In genomic region chr1:220880726-220881506, GRCh38 we compare ENCODE assay signal across 8 cellular contexts. TPM values are rescaled to one million over a fixed set of nuclear protein-coding genes. Genes with fewer than 3 reads are reported as not detected.
DNase-seq lines count a peak whose midpoint lies in the region; ATAC-seq and TF ChIP-seq lines count a peak whose summit lies in the region.

No MANE protein-coding gene starts in this region.

- H3K4me1 ChIP-seq in mesodermal cell (ENCODE audit: control insufficient read depth, insufficient read depth, low read length, poor library complexity, severe bottlenecking) (peaks cover 34% of the 10 kb centered on the region), upper lobe of right lung (peaks cover 21% of the 10 kb centered on the region)

- peak overlapping the region in 55 of 59 donors; percentile 19 to 87 (median 76) for H3K4me3 ChIP-seq in dorsolateral prefrontal cortex
- peak overlapping the region; percentile 59 for H3K4me3 ChIP-seq in mesodermal cell (ENCODE audit: extremely low read depth, insufficient read depth, low read length, poor library complexity, severe bottlenecking)
- peak overlapping the region; percentile 70 for H3K4me3 ChIP-seq in upper lobe of right lung

- intact Hi-C loops in dorsolateral prefrontal cortex (cut with DNase I), result loop anchor here in 1 of 2 donors (10.0 kb wide), 1 partner anchor 1574 kb away; no protein-coding TSS in a partner anchor
- intact Hi-C loops in upper lobe of right lung (cut with DNase I), result loop anchor here (10.0 kb wide), 2 partner anchors 324 to 554 kb away; no protein-coding TSS in a partner anchor

- H3K9me3 ChIP-seq in mesodermal cell (ENCODE audit: control insufficient read depth, low read length) (no peaks in the 10 kb centered on the region), upper lobe of right lung (no peaks in the 10 kb centered on the region)

- H3K36me3 ChIP-seq in mesodermal cell (ENCODE audit: control insufficient read depth, insufficient read depth, low read length) (peaks cover 1% of the 10 kb centered on the region), upper lobe of right lung (peaks cover 27% of the 10 kb centered on the region)

- ATAC-seq in upper lobe of right lung (peak; percentile 60), HG03432 (IDR thresholded peaks at IDR 0.05; ENCODE audit: unreplicated experiment) (no peak), GM18519 (IDR thresholded peaks at IDR 0.05; ENCODE audit: low FRiP score, unreplicated experiment) (no peak)

- DNase-seq in EH (ENCODE audit: low read depth) (peak; percentile 71), NOMO-1 treated with dmso at 0.1 percent for 144 hours (lab: John Stamatoyannopoulos, UW; ENCODE audit: unreplicated experiment) (peak; percentile 85), dorsolateral prefrontal cortex (no peak), upper lobe of right lung (peak; percentile 92), NCI-H1930 (lab: John Stamatoyannopoulos, UW) (no peak)

- 1 to 2% methylated on average over 26 to 27 of the region's 37 CpGs for WGBS in mesodermal cell (ENCODE audit: insufficient coverage in 2 of 2), 2 experiments

- TF ChIP-seq CTCF in dorsolateral prefrontal cortex (IDR thresholded peaks at IDR 0.05 in 54 of 56, conservative IDR thresholded peaks at IDR 0.05 in 2 of 56; ENCODE audit: low read depth in 1 of 56, partially characterized antibody in 56 of 56), result no peak
- TF ChIP-seq CTCF in upper lobe of right lung (IDR thresholded peaks at IDR 0.05), result no peak

- H3K27ac ChIP-seq in dorsolateral prefrontal cortex, result peak overlapping the region in 27 of 59 donors; percentile 17 to 91 (median 65)
- no peak overlapping the region for H3K27ac ChIP-seq in mesodermal cell (ENCODE audit: low read depth, low read length, severe bottlenecking)
- peak overlapping the region; percentile 96 for H3K27ac ChIP-seq in upper lobe of right lung

- H3K27me3 ChIP-seq in dorsolateral prefrontal cortex (peaks cover 0 to 76% (median 36%) of the 10 kb centered on the region in 45 donors), upper lobe of right lung (no peaks in the 10 kb centered on the region)

RNA-seq across cellular contexts. Expression of gene HLX, which starts 1.7 kb away (rescaled TPM):
- 1 to 10 TPM in 94 of 120 experiments, under 1 TPM in 26; 0.25 to 5.3 (median 1.6) TPM for total RNA-seq in dorsolateral prefrontal cortex
- polyA plus RNA-seq in mesodermal cell (2013, experiment 1 of 2), result 9.6 TPM
- polyA plus RNA-seq in mesodermal cell (2013, experiment 2 of 2), result 13.6 TPM
- 14.9 TPM for total RNA-seq in upper lobe of right lung

Comparison
In these comparisons a context has a peak if more than half of its experiments do, and no peak if none do; other contexts are left out.
1. DNase-seq: peak in EH (single experiment), NOMO-1 treated with dmso at 0.1 percent for 144 hours (single experiment) and upper lobe of right lung (single experiment); none in dorsolateral prefrontal cortex (0 of 10) and NCI-H1930 (0 of 2).
2. Peak in every context shown above with its lines, with median percentiles within 50 percentile points of each other: H3K4me3 ChIP-seq.